ENCODE assay signal across 11 cellular contexts in genomic region chr16:4942481-4942880, GRCh38. TPM values are rescaled to one million over a fixed set of nuclear protein-coding genes. Genes with fewer than 3 reads are reported as not detected.
DNase-seq lines count a peak whose midpoint lies in the region; ATAC-seq and TF ChIP-seq lines count a peak whose summit lies in the region.
"Had no signal": no experiment of that assay in that cellular context is flagged by ENCODE, and none has a peak within 500 bp of the region (broad histone marks: within the 10 kb centered on the region; RNA-seq: fewer than 3 reads in every experiment).

No MANE protein-coding gene starts in this region.

- DNase-seq in AG04450 (ENCODE audit: low read depth, low spot score) (no peak), Peyer's patch (no peak), esophagus muscularis mucosa (ENCODE audit: extremely low spot score) (no peak), progenitor cell of endocrine pancreas (ENCODE audit: low spot score, unreplicated experiment) (no peak), cortex of kidney (lab: John Stamatoyannopoulos, UW) (no peak), H4 (ENCODE audit: low spot score) (no peak), natural killer cell (no peak), NCI-H524 treated with DMSO at 0.1 percent for 48 hours (lab: John Stamatoyannopoulos, UW) (no peak)
- DNase-seq: activated CD8-positive, alpha-beta memory T cell treated with anti-CD3 and anti-CD28 coated beads, Interleukin-2, amount 50 U/mL, for 48 hours; small intestine had no signal

- TF ChIP-seq POLR2A in Peyer's patch (IDR thresholded peaks at IDR 0.05) (no peak), esophagus muscularis mucosa (IDR thresholded peaks at IDR 0.05; ENCODE audit: low read depth) (no peak)

- 64% methylated on average over 9 of the region's 9 CpGs for WGBS in esophagus muscularis mucosa

- peaks cover 25% of the 10 kb centered on the region for H3K4me1 Mint-ChIP-seq in progenitor cell of endocrine pancreas (ENCODE audit: low read depth)
- no peaks in the 10 kb centered on the region for H3K4me1 Mint-ChIP-seq in natural killer cell

- no peak overlapping the region for H3K4me3 ChIP-seq in AG04450 (ENCODE audit: low read depth, low read length)
- H3K4me3 ChIP-seq in Peyer's patch = no peak overlapping the region
- peak overlapping the region in 1 of 4 donors; percentile 13 for H3K4me3 ChIP-seq in esophagus muscularis mucosa
- H3K4me3 ChIP-seq: mucosa of descending colon had no signal

- H3K27ac ChIP-seq in AG04450 (ENCODE audit: low read depth, low read length) = peak overlapping the region; percentile 97
- H3K27ac ChIP-seq in Peyer's patch = peak overlapping the region; percentile 43 to 72 (median 54)
- H3K27ac ChIP-seq in esophagus muscularis mucosa (replicated peaks in 1 of 4) = peak overlapping the region; percentile 87 to 89 (median 88)

- no peaks in the 10 kb centered on the region for H3K36me3 ChIP-seq in Peyer's patch
- H3K36me3 ChIP-seq in esophagus muscularis mucosa = no peaks in the 10 kb centered on the region

- H3K36me3 Mint-ChIP-seq in progenitor cell of endocrine pancreas (ENCODE audit: insufficient read depth) (no peaks in the 10 kb centered on the region), natural killer cell (no peaks in the 10 kb centered on the region)

- H3K9me3 Mint-ChIP-seq in progenitor cell of endocrine pancreas (ENCODE audit: low read depth) (no peaks in the 10 kb centered on the region), natural killer cell (no peaks in the 10 kb centered on the region)

- H3K4me1 ChIP-seq in Peyer's patch = peaks cover 0 to 34% (median 7%) of the 10 kb centered on the region in 4 donors
- peaks cover 37 to 49% (median 46%) of the 10 kb centered on the region in 4 donors for H3K4me1 ChIP-seq in esophagus muscularis mucosa

- H3K27ac Mint-ChIP-seq in progenitor cell of endocrine pancreas (peak overlapping the region; percentile 95), natural killer cell (no peak overlapping the region)

- no peak for TF ChIP-seq EP300 in esophagus muscularis mucosa (IDR thresholded peaks at IDR 0.05)

- POLR2A ChIA-PET in AG04450 (lab: Yijun Ruan, JAX) = interaction anchor here (0.7 to 1.2 kb wide), 7 partner anchors 11 to 442 kb away, joined by 3 to 5 read pairs (median 4); partner anchors contain the start of genes GLYR1 and UBN1

- no peak for TF ChIP-seq CTCF in AG04450 (IDR thresholded peaks at IDR 0.05; ENCODE audit: low read depth, low read length)
- no peak for TF ChIP-seq CTCF in Peyer's patch (IDR thresholded peaks at IDR 0.05)
- no peak for TF ChIP-seq CTCF in esophagus muscularis mucosa (IDR thresholded peaks at IDR 0.05)
- no peak for TF ChIP-seq CTCF in progenitor cell of endocrine pancreas (IDR thresholded peaks at IDR 0.05; ENCODE audit: unreplicated experiment)
- no peak for TF ChIP-seq CTCF in natural killer cell (IDR thresholded peaks at IDR 0.05)

- CTCF ChIA-PET in AG04450 (lab: Charles Lee) = interaction anchor here (0.8 kb wide), 1 partner anchor 13 kb away, joined by 3 read pairs; no protein-coding TSS in a partner anchor

- H3K9me3 ChIP-seq in AG04450 (ENCODE audit: control insufficient read depth, insufficient read depth, low read length) (no peaks in the 10 kb centered on the region), Peyer's patch (no peaks in the 10 kb centered on the region), esophagus muscularis mucosa (no peaks in the 10 kb centered on the region)
- H3K9me3 ChIP-seq: mucosa of descending colon had no signal

- H3K27me3 ChIP-seq in AG04450 (ENCODE audit: control insufficient read depth, insufficient read depth, low read length) (peaks cover under 1% of the 10 kb centered on the region), Peyer's patch (no peaks in the 10 kb centered on the region), esophagus muscularis mucosa (peaks cover 0 to 2% (median 0%) of the 10 kb centered on the region in 4 donors)

- ATAC-seq in natural killer cell = no peak

- intact Hi-C loops in esophagus muscularis mucosa (cut with DNase I) (no loop called here), natural killer cell (cut with micrococcal nuclease) (no loop called here)

- H3K4me3 Mint-ChIP-seq in progenitor cell of endocrine pancreas (ENCODE audit: low read depth) (no peak overlapping the region), natural killer cell (no peak overlapping the region)

- H3K27me3 Mint-ChIP-seq in progenitor cell of endocrine pancreas = no peaks in the 10 kb centered on the region
- H3K27me3 Mint-ChIP-seq in natural killer cell (ENCODE audit: low read depth in 2 of 2) = peaks cover 12 to 16% of the 10 kb centered on the region in 2 donors

RNA-seq across cellular contexts. Expression of gene PPL, which starts 5.5 kb away (rescaled TPM):
- polyA plus RNA-seq in AG04450 (2011; rRNA removed) = 2.0 and 2.2 TPM in 2 replicates
- polyA minus RNA-seq in AG04450 (2011; rRNA and poly(A)+ RNA removed) = 2.9 and 3.9 TPM in 2 replicates
- total RNA-seq in Peyer's patch (10 to 100 TPM; 28.7 to 84.2 (median 53.0) TPM), esophagus muscularis mucosa (10 to 100 TPM; 36.3 to 78.4 (median 57.4) TPM), progenitor cell of endocrine pancreas (62.7 and 64.1 TPM in 2 replicates), natural killer cell (not detected)
- total RNA-seq in H4 (2014; rRNA removed; shearing (Covaris generic)) = 0.10 and 0.18 TPM in 2 replicates

RNA-seq across cellular contexts. Expression of gene SEC14L5, which starts 15.6 kb away (rescaled TPM):
- 0.05 and 0.06 TPM in 2 replicates for polyA plus RNA-seq in AG04450 (2011; rRNA removed)
- 0.52 TPM in 1 of 2 replicates, not detected in the other for polyA minus RNA-seq in AG04450 (2011; rRNA and poly(A)+ RNA removed)
- 1 to 10 TPM in 2 of 4 donors, under 1 TPM in 2; 0.13 to 2.0 (median 1.1) TPM for total RNA-seq in Peyer's patch
- total RNA-seq in esophagus muscularis mucosa = 1 to 10 TPM in 2 of 4 donors, under 1 TPM in 2; 0.83 to 1.8 (median 1.1) TPM
- total RNA-seq in progenitor cell of endocrine pancreas = 1.8 and 2.1 TPM in 2 replicates
- total RNA-seq in H4 (2014; rRNA removed; shearing (Covaris generic)) = not detected in 2 replicates
- 1 to 10 TPM in 1 of 3 donors, under 1 TPM in 2; 0.27 to 1.1 (median 0.93) TPM for total RNA-seq in natural killer cell

Comparison
In these comparisons a context has a peak if more than half of its experiments do, and no peak if none do; other contexts are left out.
1. RNA of gene PPL, which starts 5.5 kb away (total RNA-seq): 36.3 to 78.4 TPM in esophagus muscularis mucosa, 62.7 to 64.1 TPM in progenitor cell of endocrine pancreas and 28.7 to 84.2 TPM in Peyer's patch; 0.10 to 0.18 TPM in H4 and not detected in natural killer cell; every median in the first group is over 10 times any median in the second.
2. Peak in every context shown above with its lines, with median percentiles within 50 percentile points of each other: H3K27ac ChIP-seq.